ENCODE assay signal across 11 cellular contexts in the genomic region with DNA sequence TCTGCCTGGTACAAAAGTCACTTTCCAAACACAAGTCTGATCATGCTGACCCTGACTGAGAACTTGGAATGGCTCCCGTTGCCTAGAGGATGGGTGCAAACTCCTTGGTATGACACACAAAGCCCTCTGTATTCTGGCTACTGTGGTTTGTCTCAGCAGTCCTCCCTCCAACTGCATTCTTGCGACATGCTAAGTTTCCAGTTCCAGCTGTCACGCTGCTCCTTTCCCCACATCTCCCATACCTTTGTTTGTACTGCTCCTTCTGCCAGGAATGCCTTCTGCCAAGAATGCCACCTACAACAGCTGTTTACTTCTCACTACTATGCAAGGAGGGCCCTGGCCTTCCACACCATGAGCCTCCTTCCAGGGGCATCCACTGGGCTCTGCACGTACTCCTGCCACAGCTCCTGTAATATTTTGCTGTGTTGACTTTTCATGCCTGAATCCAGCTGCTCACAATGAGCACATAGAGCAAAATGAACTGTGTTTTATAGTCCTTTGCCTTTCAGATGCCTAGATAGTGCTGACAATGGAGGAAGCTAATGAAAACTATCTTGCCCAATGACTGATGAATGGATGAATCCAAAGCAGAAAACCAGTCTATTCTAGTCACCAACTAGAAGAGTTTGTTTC.
DNase-seq lines count a peak whose midpoint lies in the region; ATAC-seq and TF ChIP-seq lines count a peak whose summit lies in the region.
"Had no signal": no experiment of that assay in that cellular context is flagged by ENCODE, and none has a peak within 500 bp of the region (broad histone marks: within the 10 kb centered on the region; RNA-seq: fewer than 3 reads in every experiment).

No MANE protein-coding gene starts in this region.

- H3K4me1 Mint-ChIP-seq in type B pancreatic cell (ENCODE audit: unreplicated experiment), result peaks cover 18% of the 10 kb centered on the region
- no peaks in the 10 kb centered on the region for H3K4me1 Mint-ChIP-seq in CD4-positive, alpha-beta T cell (ENCODE audit: low read depth)

- peak overlapping the region; percentile 60 for H3K27ac ChIP-seq in smooth muscle cell (ENCODE audit: low read depth)
- H3K27ac ChIP-seq in CD4-positive, alpha-beta T cell (ENCODE audit: low read depth, low read length), result no peak overlapping the region
- H3K27ac ChIP-seq: cardiac muscle cell had no signal

- WGBS in smooth muscle cell (ENCODE audit: low lambda C conversion rate), result 44% methylated on average over 4 of the region's 4 CpGs

- H2AFZ ChIP-seq in smooth muscle cell (ENCODE audit: low read depth), result no peak overlapping the region

- TF ChIP-seq CTCF in smooth muscle cell (IDR thresholded peaks at IDR 0.05; ENCODE audit: borderline replicate concordance, insufficient read depth, poor library complexity, severe bottlenecking) (no peak), type B pancreatic cell (conservative IDR thresholded peaks at IDR 0.05) (no peak)
- TF ChIP-seq CTCF in CD4-positive, alpha-beta T cell (IDR thresholded peaks at IDR 0.05), result no peak

- no peaks in the 10 kb centered on the region for H3K36me3 ChIP-seq in smooth muscle cell (ENCODE audit: low read depth)
- H3K36me3 ChIP-seq: cardiac muscle cell had no signal

- H3K9me3 Mint-ChIP-seq in type B pancreatic cell, result peaks cover 12% of the 10 kb centered on the region
- H3K9me3 Mint-ChIP-seq in CD4-positive, alpha-beta T cell, result peaks cover 4% of the 10 kb centered on the region
- H3K9me3 Mint-ChIP-seq: activated CD4-positive, alpha-beta memory T cell treated with anti-CD3 and anti-CD28 coated beads for 36 hours had no signal

- H3K4me1 ChIP-seq in smooth muscle cell (ENCODE audit: low read depth), result no peaks in the 10 kb centered on the region

- H4K20me1 ChIP-seq in smooth muscle cell (ENCODE audit: low read depth), result no peaks in the 10 kb centered on the region

- peaks cover 5% of the 10 kb centered on the region for H3K36me3 Mint-ChIP-seq in type B pancreatic cell
- no peaks in the 10 kb centered on the region for H3K36me3 Mint-ChIP-seq in CD4-positive, alpha-beta T cell (ENCODE audit: low read depth)
- H3K36me3 Mint-ChIP-seq: activated CD4-positive, alpha-beta memory T cell treated with anti-CD3 and anti-CD28 coated beads for 36 hours had no signal

- no peaks in the 10 kb centered on the region for H3K27me3 Mint-ChIP-seq in type B pancreatic cell
- no peaks in the 10 kb centered on the region for H3K27me3 Mint-ChIP-seq in CD4-positive, alpha-beta T cell
- H3K27me3 Mint-ChIP-seq: activated CD4-positive, alpha-beta memory T cell treated with anti-CD3 and anti-CD28 coated beads for 36 hours had no signal

- no peak overlapping the region for H3K27ac Mint-ChIP-seq in type B pancreatic cell
- H3K27ac Mint-ChIP-seq in CD4-positive, alpha-beta T cell, result no peak overlapping the region
- H3K27ac Mint-ChIP-seq: activated CD4-positive, alpha-beta memory T cell treated with anti-CD3 and anti-CD28 coated beads for 36 hours had no signal

- H3F3A ChIP-seq in smooth muscle cell (ENCODE audit: low read depth), result no peaks in the 10 kb centered on the region

- H3K9ac ChIP-seq in smooth muscle cell (ENCODE audit: low read depth), result no peak overlapping the region

- no peaks in the 10 kb centered on the region for H3K9me3 ChIP-seq in smooth muscle cell (replicated peaks; ENCODE audit: low read depth)
- H3K9me3 ChIP-seq in CD4-positive, alpha-beta T cell (ENCODE audit: control insufficient read depth, low read length), result no peaks in the 10 kb centered on the region

- DNase-seq in HPDE6-E6E7 (ENCODE audit: extremely low spot score), result peak; percentile 89
- DNase-seq in SK-MEL-5 (ENCODE audit: low read depth, low spot score), result peak; percentile 56
- peak; percentile 66 for DNase-seq in glomerular visceral epithelial cell (ENCODE audit: extremely low spot score)
- no peak for DNase-seq in smooth muscle cell (lab: John Stamatoyannopoulos, UW; ENCODE audit: unreplicated experiment)
- no peak for DNase-seq in type B pancreatic cell (ENCODE audit: extremely low spot score, unreplicated experiment)
- DNase-seq in CD4-positive, alpha-beta T cell, result no peak
- no peak for DNase-seq in HuH-7.5 (ENCODE audit: low spot score)
- DNase-seq: activated CD4-positive, alpha-beta memory T cell treated with anti-CD3 and anti-CD28 coated beads for 36 hours; NCI-H748 treated with DMSO at 0.1 percent for 48 hours had no signal

- no peaks in the 10 kb centered on the region for H3K27me3 ChIP-seq in smooth muscle cell (ENCODE audit: low read depth)
- H3K27me3 ChIP-seq in CD4-positive, alpha-beta T cell (ENCODE audit: control insufficient read depth, insufficient read depth, low read length), result no peaks in the 10 kb centered on the region
- H3K27me3 ChIP-seq: cardiac muscle cell had no signal

- intact Hi-C loops in CD4-positive, alpha-beta T cell (cut with DNase I, micrococcal nuclease), result no loop called here

- no peak for ATAC-seq in CD4-positive, alpha-beta T cell (ENCODE audit: poor library complexity)
- ATAC-seq in HG03025 (IDR thresholded peaks at IDR 0.05; ENCODE audit: low FRiP score, unreplicated experiment), result no peak

- no peak overlapping the region for H3K4me2 ChIP-seq in smooth muscle cell

- no peak overlapping the region for H3K4me3 Mint-ChIP-seq in type B pancreatic cell
- no peak overlapping the region for H3K4me3 Mint-ChIP-seq in CD4-positive, alpha-beta T cell
- H3K4me3 Mint-ChIP-seq: activated CD4-positive, alpha-beta memory T cell treated with anti-CD3 and anti-CD28 coated beads for 36 hours had no signal

- POLR2A ChIA-PET in CD4-positive, alpha-beta T cell (lab: Charles Lee), result no interaction called here

- H3K79me2 ChIP-seq in smooth muscle cell (ENCODE audit: low read depth), result no peaks in the 10 kb centered on the region

- no peak overlapping the region for H3K4me3 ChIP-seq in smooth muscle cell
- H3K4me3 ChIP-seq: cardiac muscle cell had no signal

- in situ Hi-C loops in SK-MEL-5 (cut with HindIII; ENCODE audit: low pct_unique_long_range_greater_than_20kb, low sequenced_read_pairs), result no loop called here

- CTCF ChIA-PET in CD4-positive, alpha-beta T cell (lab: Charles Lee), result no interaction called here

Comparison
In these comparisons a context has a peak if more than half of its experiments do, and no peak if none do; other contexts are left out.
1. DNase-seq: peak in HPDE6-E6E7 (single experiment), SK-MEL-5 (single experiment) and glomerular visceral epithelial cell (single experiment); none in smooth muscle cell (single experiment), type B pancreatic cell (single experiment), CD4-positive, alpha-beta T cell (0 of 10) and HuH-7.5 (single experiment).